In genomic region chr5:56845277-56845676, GRCh38 we compare ENCODE assay signal across 18 cellular contexts. TPM values are rescaled to one million over a fixed set of nuclear protein-coding genes. Genes with fewer than 3 reads are reported as not detected.
A peak's percentile ranks its signal among the peaks of the same experiment; 100 is the strongest.
DNase-seq lines count a peak whose midpoint lies in the region; ATAC-seq, FAIRE-seq and TF ChIP-seq lines count a peak whose summit lies in the region.
"Had no signal": no experiment of that assay in that cellular context is flagged by ENCODE, and none has a peak within 500 bp of the region (broad histone marks: within the 10 kb centered on the region; RNA-seq: fewer than 3 reads in every experiment).

No MANE protein-coding gene starts in this region.

- H3K36me3 Mint-ChIP-seq in CD14-positive monocyte (peaks cover 9 to 26% of the 10 kb centered on the region in 2 donors), naive B cell (no peaks in the 10 kb centered on the region)
- H3K36me3 Mint-ChIP-seq in activated T-helper 17 cell treated with anti-CD3 and anti-CD28 coated beads, Interleukin-2, amount 50 U/mL, for 72 hours (ENCODE audit: low read depth): peaks cover 5% of the 10 kb centered on the region

- no peak overlapping the region for H3K4me3 Mint-ChIP-seq in CD14-positive monocyte
- H3K4me3 Mint-ChIP-seq in activated T-helper 17 cell treated with anti-CD3 and anti-CD28 coated beads, Interleukin-2, amount 50 U/mL, for 72 hours: peak overlapping the region; percentile 89
- H3K4me3 Mint-ChIP-seq in naive B cell: peak overlapping the region; percentile 15 to 76 (median 43)

- H3K36me3 ChIP-seq in uterus: no peaks in the 10 kb centered on the region
- H3K36me3 ChIP-seq: Peyer's patch had no signal

- no peak for TF ChIP-seq CTCF in CD14-positive monocyte (IDR thresholded peaks at IDR 0.05)
- TF ChIP-seq CTCF in uterus (IDR thresholded peaks at IDR 0.05): no peak

- H3K4me1 ChIP-seq in uterus: no peaks in the 10 kb centered on the region

- H3K4me1 Mint-ChIP-seq in CD14-positive monocyte (peaks cover 78% of the 10 kb centered on the region), naive B cell (peaks cover 83 to 95% (median 93%) of the 10 kb centered on the region in 3 donors)
- peaks cover 61% of the 10 kb centered on the region for H3K4me1 Mint-ChIP-seq in activated T-helper 17 cell treated with anti-CD3 and anti-CD28 coated beads, Interleukin-2, amount 50 U/mL, for 72 hours

- intact Hi-C loops in CD14-positive monocyte (cut with micrococcal nuclease): no loop called here
- intact Hi-C loops in uterus (cut with DNase I; ENCODE audit: low total_unique reads): no loop called here

- DNase-seq in CD14-positive monocyte (ENCODE audit: low spot score) (no peak), GM18507 (ENCODE audit: extremely low spot score, insufficient read length, low read depth) (no peak), naive B cell (no peak), dedifferentiated amniotic fluid mesenchymal stem cell (ENCODE audit: extremely low spot score) (no peak), uterus (no peak), NCI-H2107 (lab: John Stamatoyannopoulos, UW) (no peak)
- DNase-seq: activated CD4-positive, alpha-beta T cell treated with anti-CD3 and anti-CD28 coated beads, Interleukin-2, amount 50 U/mL, for 1 hour; amygdala; caudate nucleus; DMS 273 treated with DMSO at 0.1 percent for 48 hours; esophagus squamous epithelium; NCI-H226; Peyer's patch; stimulated activated CD4-positive, alpha-beta T cell treated with anti-CD3 and anti-CD28 coated beads, Interleukin-4, amount 100 ng/mL, for 4 hours; T-helper 9 cell had no signal

- no peaks in the 10 kb centered on the region for H3K27me3 ChIP-seq in uterus
- H3K27me3 ChIP-seq: esophagus squamous epithelium, Peyer's patch had no signal

- no peaks in the 10 kb centered on the region for H3K27me3 Mint-ChIP-seq in CD14-positive monocyte (ENCODE audit: low read depth in 3 of 3)
- H3K27me3 Mint-ChIP-seq in activated T-helper 17 cell treated with anti-CD3 and anti-CD28 coated beads, Interleukin-2, amount 50 U/mL, for 72 hours: no peaks in the 10 kb centered on the region
- H3K27me3 Mint-ChIP-seq in naive B cell: no peaks in the 10 kb centered on the region

- H3K9me3 Mint-ChIP-seq in CD14-positive monocyte: no peaks in the 10 kb centered on the region
- no peaks in the 10 kb centered on the region for H3K9me3 Mint-ChIP-seq in activated T-helper 17 cell treated with anti-CD3 and anti-CD28 coated beads, Interleukin-2, amount 50 U/mL, for 72 hours
- no peaks in the 10 kb centered on the region for H3K9me3 Mint-ChIP-seq in naive B cell

- no peak overlapping the region for H3K27ac ChIP-seq in uterus
- H3K27ac ChIP-seq: esophagus squamous epithelium, Peyer's patch, skin epidermis had no signal

- FAIRE-seq in GM18507 (lab: Jason Lieb, UNC): peak; percentile 18

- no peak for TF ChIP-seq POLR2A in uterus (IDR thresholded peaks at IDR 0.05)

- peak overlapping the region in 4 of 7 donors; percentile 8 to 77 (median 10) for H3K27ac Mint-ChIP-seq in CD14-positive monocyte
- H3K27ac Mint-ChIP-seq in activated T-helper 17 cell treated with anti-CD3 and anti-CD28 coated beads, Interleukin-2, amount 50 U/mL, for 72 hours: peak overlapping the region; percentile 80
- H3K27ac Mint-ChIP-seq in naive B cell: peak overlapping the region; percentile 66 to 95 (median 80)

- no peak overlapping the region for H3K4me3 ChIP-seq in uterus
- H3K4me3 ChIP-seq: esophagus squamous epithelium, Peyer's patch, skin epidermis had no signal

- H3K9me3 ChIP-seq in uterus: no peaks in the 10 kb centered on the region
- H3K9me3 ChIP-seq: esophagus squamous epithelium, Peyer's patch had no signal

- ATAC-seq in activated T-helper 17 cell treated with anti-CD3 and anti-CD28 coated beads, Interleukin-2, amount 50 U/mL, for 72 hours (replicated peaks): no peak
- ATAC-seq in naive B cell (ENCODE audit: low read depth in 2 of 2) (peak; percentile 61 to 63), HG03139 (IDR thresholded peaks at IDR 0.05; ENCODE audit: unreplicated experiment) (no peak)

RNA-seq across cellular contexts. Expression of gene MAP3K1, which starts 29.9 kb away (rescaled TPM):
- polyA plus RNA-seq in CD14-positive monocyte: 10 to 100 TPM; 44.7 to 45.6 TPM
- total RNA-seq in activated T-helper 17 cell treated with anti-CD3 and anti-CD28 coated beads, Interleukin-2, amount 50 U/mL, for 72 hours: 10 to 100 TPM; 26.5 to 29.1 TPM
- polyA plus RNA-seq in naive B cell (ENCODE audit: low read depth in 6 of 6): 100 to 1,000 TPM in 1 of 6 donors, 10 to 100 TPM in 5; 39.8 to 106 (median 90.2) TPM
- 10 to 100 TPM in 3 of 4 donors, 1 to 10 TPM in 1; 9.0 to 95.3 (median 20.0) TPM for total RNA-seq in uterus

Comparison
In these comparisons a context has a peak if more than half of its experiments do, and no peak if none do; other contexts are left out.
1. H3K27ac Mint-ChIP-seq: peak in every context shown above with its lines; median percentile 80 in activated T-helper 17 cell treated with anti-CD3 and anti-CD28 coated beads, Interleukin-2, amount 50 U/mL, for 72 hours; 80 in naive B cell; 10 in CD14-positive monocyte.
2. H3K4me3 Mint-ChIP-seq: peak in activated T-helper 17 cell treated with anti-CD3 and anti-CD28 coated beads, Interleukin-2, amount 50 U/mL, for 72 hours (single experiment) and naive B cell (8 of 8); none in CD14-positive monocyte (0 of 2).
3. ATAC-seq: peak in naive B cell (2 of 2); none in activated T-helper 17 cell treated with anti-CD3 and anti-CD28 coated beads, Interleukin-2, amount 50 U/mL, for 72 hours (single experiment) and HG03139 (single experiment).